In genomic region chr5:88094403-88094802, GRCh38 we compare ENCODE assay signal across 19 cellular contexts.
DNase-seq lines count a peak whose midpoint lies in the region; ATAC-seq, FAIRE-seq and TF ChIP-seq lines count a peak whose summit lies in the region.
"Had no signal": no experiment of that assay in that cellular context is flagged by ENCODE, and none has a peak within 500 bp of the region (broad histone marks: within the 10 kb centered on the region; RNA-seq: fewer than 3 reads in every experiment).

No MANE protein-coding gene starts in this region.

- H3K27me3 ChIP-seq in right cardiac atrium (ENCODE audit: control insufficient read depth, insufficient read depth), result no peaks in the 10 kb centered on the region
- no peaks in the 10 kb centered on the region; a peak in 1 of 7 replicates for H3K27me3 ChIP-seq in H1 (replicated peaks in 1 of 4; ENCODE audit: control insufficient read depth in 3 of 4, extremely low read depth in 1 of 4, insufficient read depth in 3 of 4, low read length in 3 of 4)
- no peaks in the 10 kb centered on the region for H3K27me3 ChIP-seq in sigmoid colon

- no peaks in the 10 kb centered on the region for H3K4me1 ChIP-seq in right cardiac atrium (ENCODE audit: control insufficient read depth, insufficient read depth, low read length)
- H3K4me1 ChIP-seq in H1 (replicated peaks in 1 of 4; ENCODE audit: control insufficient read depth in 3 of 4, insufficient read depth in 4 of 4, low read length in 3 of 4), result peaks cover 0 to 12% (median 4%) of the 10 kb centered on the region in 4 experiments; a peak in 4 of 7 replicates
- H3K4me1 ChIP-seq in sigmoid colon, result no peaks in the 10 kb centered on the region

- H4K91ac ChIP-seq in H1 (replicated peaks; ENCODE audit: insufficient read length, low read length), result no peak overlapping the region

- TF ChIP-seq CTCF in H1 (IDR thresholded peaks at IDR 0.05; ENCODE audit: control extremely low read depth in 1 of 3, insufficient read depth in 1 of 3, low read depth in 1 of 3, low read length in 3 of 3) (no peak), neural crest cell (conservative IDR thresholded peaks at IDR 0.05) (no peak), sigmoid colon (IDR thresholded peaks at IDR 0.05) (no peak)

- no peaks in the 10 kb centered on the region for H3K36me3 Mint-ChIP-seq in neural crest cell (ENCODE audit: low read depth)
- H3K36me3 Mint-ChIP-seq: CD4-positive, alpha-beta memory T cell had no signal

- no peak overlapping the region for H2AK5ac ChIP-seq in H1 (ENCODE audit: low read depth, low read length)

- H2BK120ac ChIP-seq in H1 (replicated peaks; ENCODE audit: low read depth, low read length), result no peak overlapping the region

- H3K9me3 ChIP-seq in right cardiac atrium (ENCODE audit: control insufficient read depth, low read length), result no peaks in the 10 kb centered on the region
- H3K9me3 ChIP-seq in H1 (ENCODE audit: insufficient read depth in 2 of 2, low read depth in 1 of 2, low read length in 1 of 2), result no peaks in the 10 kb centered on the region
- H3K9me3 ChIP-seq in sigmoid colon, result no peaks in the 10 kb centered on the region
- H3K9me3 ChIP-seq: HAP-1, SK-N-SH had no signal

- intact Hi-C loops in Right ventricle myocardium superior (cut with DNase I) (no loop called here), right cardiac atrium (cut with DNase I) (no loop called here), sigmoid colon (cut with DNase I) (no loop called here)

- no peak overlapping the region for H3K27ac Mint-ChIP-seq in neural crest cell (ENCODE audit: unreplicated experiment)
- H3K27ac Mint-ChIP-seq: CD4-positive, alpha-beta memory T cell had no signal

- peak overlapping the region; percentile 13 for H3K4me3 Mint-ChIP-seq in neural crest cell
- H3K4me3 Mint-ChIP-seq: CD4-positive, alpha-beta memory T cell had no signal

- H3K9ac ChIP-seq in H1 (replicated peaks in 1 of 4; ENCODE audit: extremely low read depth in 1 of 4, low read depth in 3 of 4, low read length in 3 of 4), result no peak overlapping the region
- H3K9ac ChIP-seq: SK-N-SH had no signal

- no peak overlapping the region for H3K56ac ChIP-seq in H1 (replicated peaks; ENCODE audit: insufficient read length, low read depth, low read length)

- H3K4ac ChIP-seq in H1 (replicated peaks; ENCODE audit: insufficient read length, low read depth, low read length), result no peak overlapping the region

- H4K8ac ChIP-seq in H1 (ENCODE audit: extremely low read depth, insufficient read depth, low read length), result no peak overlapping the region

- no peak overlapping the region; the same call in 1 of the 2 replicates for H2BK15ac ChIP-seq in H1 (ENCODE audit: low read length)

- H2BK12ac ChIP-seq in H1 (ENCODE audit: low read depth, low read length), result peak overlapping the region; percentile 63; the same call in 1 of the 2 replicates

- no peaks in the 10 kb centered on the region for H3K79me2 ChIP-seq in H1 (ENCODE audit: control insufficient read depth in 1 of 2, insufficient read depth in 2 of 2, low read length in 2 of 2)

- no peak for TF ChIP-seq EP300 in H1 (IDR thresholded peaks at IDR 0.05; ENCODE audit: borderline replicate concordance in 1 of 2, low read depth in 2 of 2, low read length in 2 of 2)
- no peak for TF ChIP-seq EP300 in sigmoid colon (IDR thresholded peaks at IDR 0.05)

- TF ChIP-seq RAD21 in H1 (IDR thresholded peaks at IDR 0.05 in 1 of 2, conservative IDR thresholded peaks at IDR 0.05 in 1 of 2; ENCODE audit: low read depth in 2 of 2, low read length in 2 of 2), result no peak

- TF ChIP-seq POLR2A in H1 (IDR thresholded peaks at IDR 0.05; ENCODE audit: control extremely low read depth in 1 of 2, low read depth in 2 of 2, low read length in 2 of 2) (no peak), sigmoid colon (IDR thresholded peaks at IDR 0.05) (no peak)

- H3K23me2 ChIP-seq in H1 (ENCODE audit: low read depth, low read length), result no peaks in the 10 kb centered on the region

- H3K23ac ChIP-seq in H1 (ENCODE audit: insufficient read length), result no peak overlapping the region

- H3K79me1 ChIP-seq in H1 (ENCODE audit: low read depth, low read length), result no peaks in the 10 kb centered on the region

- H2AFZ ChIP-seq in H1 (ENCODE audit: low read length), result peak overlapping the region; percentile 63; the same call in 1 of the 2 replicates

- H3K27ac ChIP-seq in right cardiac atrium (ENCODE audit: low read length) (no peak overlapping the region), H1 (ENCODE audit: low read depth, low read length) (no peak overlapping the region), sigmoid colon (no peak overlapping the region)

- H3K4me3 ChIP-seq in right cardiac atrium (ENCODE audit: low read length) (no peak overlapping the region), H1 (ENCODE audit: extremely low read depth in 1 of 4, insufficient read depth in 2 of 4, low read depth in 3 of 4, low read length in 4 of 4) (no peak overlapping the region), sigmoid colon (no peak overlapping the region)
- H3K4me3 ChIP-seq: HAP-1 had no signal

- H4K20me1 ChIP-seq in H1 (replicated peaks in 1 of 2; ENCODE audit: control insufficient read depth in 1 of 2, insufficient read depth in 2 of 2, low read length in 2 of 2), result no peaks in the 10 kb centered on the region

- POLR2A ChIA-PET in H1 (lab: Charles Lee; ENCODE audit: partially characterized antibody), result no interaction called here

- H4K5ac ChIP-seq in H1 (ENCODE audit: insufficient read length, low read depth, low read length), result no peak overlapping the region

- H2BK5ac ChIP-seq in H1 (ENCODE audit: low read depth, low read length), result no peak overlapping the region

- H3K4me1 Mint-ChIP-seq in neural crest cell, result peaks cover 47% of the 10 kb centered on the region

- CTCF ChIA-PET in H1 (lab: Charles Lee; ENCODE audit: partially characterized antibody), result interaction anchor here (1.0 kb wide), 1 partner anchor 21 kb away, joined by 3 read pairs; no protein-coding TSS in a partner anchor

- no peaks in the 10 kb centered on the region for H3K36me3 ChIP-seq in H1 (ENCODE audit: control insufficient read depth in 2 of 4, insufficient read depth in 4 of 4, low read length in 3 of 4)
- no peaks in the 10 kb centered on the region for H3K36me3 ChIP-seq in sigmoid colon
- H3K36me3 ChIP-seq: HAP-1 had no signal

- no peak overlapping the region; the same call in 1 of the 2 replicates for H2BK20ac ChIP-seq in H1 (ENCODE audit: low read length)

- 48% methylated on average over 3 of the region's 3 CpGs for WGBS in right cardiac atrium
- WGBS in H1 (ENCODE audit: extremely low coverage in 1 of 2, insufficient coverage in 1 of 2, insufficient read length in 1 of 2, insufficient replicate concordance in 2 of 2, low coverage in 1 of 2, low lambda C conversion rate in 2 of 2, missing lambda C conversion rate in 1 of 2), 2 experiments, result 89% methylated on average over 3 of the region's 3 CpGs; no CpG with 5 or more reads in 1 of the 2 experiments
- WGBS in sigmoid colon, 2 donors, result 70 to 75% methylated on average over 3 of the region's 3 CpGs

- no peak overlapping the region for H3K18ac ChIP-seq in H1 (ENCODE audit: extremely low read depth, low read length)

- ATAC-seq in Right ventricle myocardium superior (ENCODE audit: poor library complexity) (peak; percentile 86), right cardiac atrium (no peak), GM18861 (IDR thresholded peaks at IDR 0.05; ENCODE audit: unreplicated experiment) (no peak)
- ATAC-seq: PC-3 had no signal

- peaks cover 12% of the 10 kb centered on the region for H3K27me3 Mint-ChIP-seq in neural crest cell (ENCODE audit: low read depth)

- no peak for FAIRE-seq in H1 (lab: Jason Lieb, UNC)

- no peak overlapping the region for H3K4me2 ChIP-seq in H1 (ENCODE audit: insufficient read depth in 1 of 2, low read depth in 2 of 2, low read length in 2 of 2)
- H3K4me2 ChIP-seq: SK-N-SH had no signal

- no peaks in the 10 kb centered on the region for H3K9me3 Mint-ChIP-seq in neural crest cell
- H3K9me3 Mint-ChIP-seq: CD4-positive, alpha-beta memory T cell had no signal

- no peak overlapping the region for H3K14ac ChIP-seq in H1 (ENCODE audit: insufficient read length)

- no peak for DNase-seq in Right ventricle myocardium superior
- DNase-seq in right cardiac atrium, result no peak
- DNase-seq in NCI-H1048 (lab: John Stamatoyannopoulos, UW), result peak; percentile 12
- DNase-seq in H1 (ENCODE audit: low read depth in 1 of 2, low spot score in 2 of 2), result no peak
- peak; percentile 23 for DNase-seq in neural crest cell (ENCODE audit: low read depth, low spot score)
- no peak for DNase-seq in sigmoid colon
- no peak for DNase-seq in NAMALWA (ENCODE audit: low spot score)
- DNase-seq: 8988T; CD4-positive, alpha-beta memory T cell; DMS79; NCI-H1417 treated with DMSO at 0.1 percent for 48 hours; NCI-H1930; NCI-H2171; NCI-H446; NCI-H69; PC-3; SK-N-SH had no signal

TF ChIP-seq in H1, 55 proteins besides CTCF, POLR2A, EP300 and RAD21 (continues in another document):
- TF ChIP-seq YY1 (IDR thresholded peaks at IDR 0.05; ENCODE audit: low read depth, low read length), result no peak

Comparison
In these comparisons a context has a peak if more than half of its experiments do, and no peak if none do; other contexts are left out.
1. DNase-seq: peak in NCI-H1048 (single experiment) and neural crest cell (single experiment); none in Right ventricle myocardium superior (single experiment), right cardiac atrium (0 of 3), H1 (0 of 2), sigmoid colon (single experiment) and NAMALWA (single experiment).